In genomic region chr12:54262403-54262925, GRCh38 we compare ENCODE assay signal across 1 cellular context.
TF ChIP-seq lines count a peak whose summit lies in the region.

No MANE protein-coding gene starts in this region.

TF ChIP-seq in HEK293, 187 proteins besides CTCF, POLR2A, EP300 and RAD21 (continued from another document):
- TF ChIP-seq ELK4 (IDR thresholded peaks at IDR 0.05; ENCODE audit: borderline replicate concordance, low read depth, low read length): no peak
- no peak for TF ChIP-seq ZNF157 (tag by site-specific recombination; IDR thresholded peaks at IDR 0.05)
